In genomic region chr3:178455264-178455663, GRCh38 we compare ENCODE assay signal across 12 cellular contexts.
"Had no signal": no experiment of that assay in that cellular context is flagged by ENCODE, and none has a peak within 500 bp of the region (broad histone marks: within the 10 kb centered on the region; RNA-seq: fewer than 3 reads in every experiment).

No MANE protein-coding gene starts in this region.

- H3K9ac ChIP-seq: neural progenitor cell had no signal

- H3K36me3 ChIP-seq: neural progenitor cell, ovary, thyroid gland had no signal

- DNase-seq: activated CD8-positive, alpha-beta memory T cell treated with anti-CD3 and anti-CD28 coated beads, Interleukin-2, amount 50 U/mL, for 4 hours; activated CD8-positive, alpha-beta T cell treated with anti-CD3 and anti-CD28 coated beads for 36 hours; activated gamma-delta T cell treated with Interleukin-2 at 50 U/mL for 16 hours; activated naive CD8-positive, alpha-beta T cell treated with anti-CD3 and anti-CD28 coated beads for 36 hours; activated T-cell treated with anti-CD3 and anti-CD28 coated beads, Interleukin-2, amount 50 U/mL, for 72 hours; central memory CD4-positive, alpha-beta T cell; cortex of kidney; effector memory CD4-positive, alpha-beta T cell; small intestine; thyroid gland had no signal

- H3K4me3 ChIP-seq: neural progenitor cell, ovary, thyroid gland had no signal

- ATAC-seq: activated CD8-positive, alpha-beta T cell treated with anti-CD3 and anti-CD28 coated beads for 36 hours; activated T-cell treated with anti-CD3 and anti-CD28 coated beads, Interleukin-2, amount 50 U/mL, for 72 hours had no signal

- H3K4me3 Mint-ChIP-seq: activated CD8-positive, alpha-beta T cell treated with anti-CD3 and anti-CD28 coated beads for 36 hours; activated naive CD8-positive, alpha-beta T cell treated with anti-CD3 and anti-CD28 coated beads for 36 hours; activated T-cell treated with anti-CD3 and anti-CD28 coated beads, Interleukin-2, amount 50 U/mL, for 72 hours; neural progenitor cell had no signal

- H3K4me1 ChIP-seq: thyroid gland had no signal

- H3K27ac Mint-ChIP-seq: activated CD8-positive, alpha-beta T cell treated with anti-CD3 and anti-CD28 coated beads for 36 hours; activated naive CD8-positive, alpha-beta T cell treated with anti-CD3 and anti-CD28 coated beads for 36 hours; activated T-cell treated with anti-CD3 and anti-CD28 coated beads, Interleukin-2, amount 50 U/mL, for 72 hours had no signal

- H3K9me3 Mint-ChIP-seq: activated CD8-positive, alpha-beta T cell treated with anti-CD3 and anti-CD28 coated beads for 36 hours; activated naive CD8-positive, alpha-beta T cell treated with anti-CD3 and anti-CD28 coated beads for 36 hours; activated T-cell treated with anti-CD3 and anti-CD28 coated beads, Interleukin-2, amount 50 U/mL, for 72 hours had no signal

- H3K4me1 Mint-ChIP-seq: activated naive CD8-positive, alpha-beta T cell treated with anti-CD3 and anti-CD28 coated beads for 36 hours had no signal

- H3K9me3 ChIP-seq: ovary, thyroid gland had no signal

- H2AFZ ChIP-seq: neural progenitor cell had no signal

- H3K27ac ChIP-seq: neural progenitor cell, ovary, thyroid gland had no signal

- H3K4me2 ChIP-seq: neural progenitor cell had no signal

- H3K27me3 ChIP-seq: neural progenitor cell, ovary, thyroid gland had no signal

- H3K36me3 Mint-ChIP-seq: activated naive CD8-positive, alpha-beta T cell treated with anti-CD3 and anti-CD28 coated beads for 36 hours; neural progenitor cell had no signal
